ENCODE assay signal across 17 cellular contexts in the genomic region with DNA sequence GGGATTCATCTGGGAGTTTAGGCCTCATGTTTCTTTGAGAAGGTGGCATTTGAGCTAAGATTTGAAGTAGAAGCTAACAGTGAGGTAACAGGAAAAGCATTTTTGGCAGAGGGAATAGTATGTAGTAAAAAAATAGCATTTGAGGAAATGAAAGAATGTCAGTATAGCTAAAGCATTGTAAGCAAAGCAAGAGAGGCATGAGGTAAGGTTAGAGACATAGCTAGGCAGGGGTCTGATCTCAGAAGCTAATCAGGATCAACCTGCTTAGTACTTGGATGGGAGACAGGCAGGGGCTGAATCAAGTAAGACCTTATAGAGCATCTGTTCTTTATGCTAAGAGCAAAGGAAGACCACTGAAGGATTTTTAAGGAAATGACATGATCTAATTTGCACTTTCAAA. TPM values are rescaled to one million over a fixed set of nuclear protein-coding genes. Genes with fewer than 3 reads are reported as not detected.
DNase-seq lines count a peak whose midpoint lies in the region; ATAC-seq and TF ChIP-seq lines count a peak whose summit lies in the region.
"Had no signal": no experiment of that assay in that cellular context is flagged by ENCODE, and none has a peak within 500 bp of the region (broad histone marks: within the 10 kb centered on the region; RNA-seq: fewer than 3 reads in every experiment).

No MANE protein-coding gene starts in this region.

- POLR2A ChIA-PET in CD8-positive, alpha-beta T cell (lab: Charles Lee) = interaction anchor here (0.6 kb wide), 1 partner anchor 32 kb away, joined by 4 read pairs; no protein-coding TSS in a partner anchor

- H3K4me1 Mint-ChIP-seq in CD8-positive, alpha-beta T cell (ENCODE audit: low read depth) = peaks cover 31% of the 10 kb centered on the region
- H3K4me1 Mint-ChIP-seq in IgD-negative memory B cell = peaks cover 9 to 23% (median 18%) of the 10 kb centered on the region in 3 donors
- peaks cover 47% of the 10 kb centered on the region for H3K4me1 Mint-ChIP-seq in activated naive CD8-positive, alpha-beta T cell treated with anti-CD3 and anti-CD28 coated beads, Interleukin-2, amount 50 U/mL, for 24 hours

- no peaks in the 10 kb centered on the region for H3K9me3 Mint-ChIP-seq in CD8-positive, alpha-beta T cell
- no peaks in the 10 kb centered on the region for H3K9me3 Mint-ChIP-seq in IgD-negative memory B cell
- H3K9me3 Mint-ChIP-seq in activated naive CD8-positive, alpha-beta T cell treated with anti-CD3 and anti-CD28 coated beads, Interleukin-2, amount 50 U/mL, for 24 hours = no peaks in the 10 kb centered on the region

- no peaks in the 10 kb centered on the region for H3K9me3 ChIP-seq in CD8-positive, alpha-beta T cell (ENCODE audit: low read length)
- H3K9me3 ChIP-seq: BLaER1, suprapubic skin had no signal

- H3K4me1 ChIP-seq in CD8-positive, alpha-beta T cell (ENCODE audit: insufficient read depth, low read length) = peaks cover 14% of the 10 kb centered on the region

- ATAC-seq in CD8-positive, alpha-beta T cell = no peak
- ATAC-seq in activated naive CD8-positive, alpha-beta T cell treated with anti-CD3 and anti-CD28 coated beads, Interleukin-2, amount 50 U/mL, for 24 hours = peak; percentile 22
- no peak for ATAC-seq in HG02938 (IDR thresholded peaks at IDR 0.05; ENCODE audit: unreplicated experiment)

- CTCF ChIA-PET in CD8-positive, alpha-beta T cell (lab: Charles Lee) = interaction anchor here (0.8 to 2.9 kb wide), 2 partner anchors 18 to 149 kb away, joined by 3 to 20 read pairs; a partner anchor contains a TSS

- no peak overlapping the region for H3K27ac ChIP-seq in CD8-positive, alpha-beta T cell (ENCODE audit: low read depth, low read length)
- H3K27ac ChIP-seq: BLaER1, dorsolateral prefrontal cortex, RWPE1, suprapubic skin had no signal

- no peak for DNase-seq in CD8-positive, alpha-beta T cell
- DNase-seq in activated naive CD8-positive, alpha-beta T cell treated with anti-CD3 and anti-CD28 coated beads, Interleukin-2, amount 50 U/mL, for 24 hours = no peak
- DNase-seq in hippocampal formation (lab: John Stamatoyannopoulos, UW) (no peak), NCI-H1105 treated with DMSO at 0.1 percent for 48 hours (lab: John Stamatoyannopoulos, UW) (no peak)
- DNase-seq: activated CD8-positive, alpha-beta memory T cell treated with anti-CD3 and anti-CD28 coated beads for 24 hours; dorsolateral prefrontal cortex; GOT3; KG1; NCI-H2029; NCI-H69; T-helper 9 cell had no signal

- TF ChIP-seq CTCF in CD8-positive, alpha-beta T cell (IDR thresholded peaks at IDR 0.05) = no peak

- H3K36me3 ChIP-seq in CD8-positive, alpha-beta T cell (ENCODE audit: insufficient read depth, low read length) = peaks cover 53% of the 10 kb centered on the region

- no peaks in the 10 kb centered on the region for H3K27me3 ChIP-seq in CD8-positive, alpha-beta T cell (ENCODE audit: insufficient read depth, low read length)
- H3K27me3 ChIP-seq: BLaER1, dorsolateral prefrontal cortex, suprapubic skin had no signal

- peak overlapping the region; percentile 64 for H3K27ac Mint-ChIP-seq in CD8-positive, alpha-beta T cell
- H3K27ac Mint-ChIP-seq in IgD-negative memory B cell = peak overlapping the region; percentile 1 to 85 (median 69)
- peak overlapping the region; percentile 94 for H3K27ac Mint-ChIP-seq in activated naive CD8-positive, alpha-beta T cell treated with anti-CD3 and anti-CD28 coated beads, Interleukin-2, amount 50 U/mL, for 24 hours

- no peaks in the 10 kb centered on the region for H3K27me3 Mint-ChIP-seq in CD8-positive, alpha-beta T cell (ENCODE audit: low read depth)
- no peaks in the 10 kb centered on the region for H3K27me3 Mint-ChIP-seq in IgD-negative memory B cell
- no peaks in the 10 kb centered on the region for H3K27me3 Mint-ChIP-seq in activated naive CD8-positive, alpha-beta T cell treated with anti-CD3 and anti-CD28 coated beads, Interleukin-2, amount 50 U/mL, for 24 hours

- H3K4me3 Mint-ChIP-seq in CD8-positive, alpha-beta T cell = no peak overlapping the region
- peak overlapping the region in 1 of 4 donors; percentile 19 for H3K4me3 Mint-ChIP-seq in IgD-negative memory B cell
- H3K4me3 Mint-ChIP-seq in activated naive CD8-positive, alpha-beta T cell treated with anti-CD3 and anti-CD28 coated beads, Interleukin-2, amount 50 U/mL, for 24 hours = peak overlapping the region; percentile 59

- intact Hi-C loops in CD8-positive, alpha-beta T cell (cut with DNase I, micrococcal nuclease) = no loop called here

- H3K36me3 Mint-ChIP-seq in CD8-positive, alpha-beta T cell = peaks cover 73% of the 10 kb centered on the region
- H3K36me3 Mint-ChIP-seq in IgD-negative memory B cell = peaks cover 18% of the 10 kb centered on the region
- H3K36me3 Mint-ChIP-seq in activated naive CD8-positive, alpha-beta T cell treated with anti-CD3 and anti-CD28 coated beads, Interleukin-2, amount 50 U/mL, for 24 hours (ENCODE audit: low read depth) = peaks cover 75% of the 10 kb centered on the region

- no peak overlapping the region for H3K4me3 ChIP-seq in CD8-positive, alpha-beta T cell (ENCODE audit: low read depth, low read length)
- H3K4me3 ChIP-seq: BLaER1, dorsolateral prefrontal cortex, lung, suprapubic skin had no signal

RNA-seq across cellular contexts. Expression of a gene that starts 4.0 kb away (rescaled TPM):
- total RNA-seq in CD8-positive, alpha-beta T cell = 10 to 100 TPM; 22.1 to 25.8 TPM
- polyA plus RNA-seq in IgD-negative memory B cell = 54.0 TPM

RNA-seq across cellular contexts. Expression of a gene that starts 4.1 kb away (rescaled TPM):
- total RNA-seq in CD8-positive, alpha-beta T cell = 10 to 100 TPM; 16.4 TPM
- polyA plus RNA-seq in IgD-negative memory B cell = 6.7 TPM

RNA-seq across cellular contexts. Expression of a gene that starts 17.5 kb away (rescaled TPM):
- total RNA-seq in CD8-positive, alpha-beta T cell = 1 to 10 TPM; 1.4 TPM
- 4.2 TPM for polyA plus RNA-seq in IgD-negative memory B cell

RNA-seq across cellular contexts. Expression of a gene that starts 30.9 kb away (rescaled TPM):
- total RNA-seq in CD8-positive, alpha-beta T cell = 10 to 100 TPM; 16.3 to 16.6 TPM
- polyA plus RNA-seq in IgD-negative memory B cell = 16.9 TPM

RNA-seq across cellular contexts. Expression of a gene that starts 57.7 kb away (rescaled TPM):
- not detected for total RNA-seq in CD8-positive, alpha-beta T cell
- polyA plus RNA-seq in IgD-negative memory B cell = not detected
